12 cellular contexts compared by ENCODE assay signal in genomic region chr7:130970696-130971095, GRCh38.
DNase-seq lines count a peak whose midpoint lies in the region; ATAC-seq and TF ChIP-seq lines count a peak whose summit lies in the region.
"Had no signal": no experiment of that assay in that cellular context is flagged by ENCODE, and none has a peak within 500 bp of the region (broad histone marks: within the 10 kb centered on the region; RNA-seq: fewer than 3 reads in every experiment).

No MANE protein-coding gene starts in this region.

- intact Hi-C loops in CD4-positive, alpha-beta memory T cell (cut with micrococcal nuclease): loop anchor here (1.0 kb wide), 1 partner anchor 9 kb away; no protein-coding TSS in a partner anchor
- intact Hi-C loops in HCT116 (cut with micrococcal nuclease): no loop called here
- intact Hi-C loops in naive thymus-derived CD4-positive, alpha-beta T cell (cut with micrococcal nuclease): loop anchor here (1.0 kb wide), 1 partner anchor 9 kb away; no protein-coding TSS in a partner anchor

- H3K4me1 Mint-ChIP-seq in CD4-positive, alpha-beta memory T cell: peaks cover 53 to 81% (median 72%) of the 10 kb centered on the region in 4 donors
- peaks cover 48 to 80% (median 69%) of the 10 kb centered on the region in 7 donors for H3K4me1 Mint-ChIP-seq in naive thymus-derived CD4-positive, alpha-beta T cell

- H3K36me3 Mint-ChIP-seq in CD4-positive, alpha-beta memory T cell: peaks cover 40 to 58% of the 10 kb centered on the region in 2 donors
- H3K36me3 Mint-ChIP-seq in activated naive CD4-positive, alpha-beta T cell treated with anti-CD3 and anti-CD28 coated beads, Interleukin-2, amount 50 U/mL, for 72 hours: peaks cover 24 to 41% of the 10 kb centered on the region in 2 donors
- peaks cover 11 to 47% (median 30%) of the 10 kb centered on the region in 5 donors for H3K36me3 Mint-ChIP-seq in naive thymus-derived CD4-positive, alpha-beta T cell

- BruUV-seq in HCT116 (replicated peaks; lab: Mats Ljungman, UMichigan): no TSS peak

- RAD21 ChIA-PET in HCT116 (lab: Charles Lee; ENCODE audit: low non-redundant PET in 1 of 2, low total read pairs in 2 of 2, uncharacterized antibody in 2 of 2, unreplicated experiment in 2 of 2): no interaction called here

- TF ChIP-seq EP300 in suprapubic skin (IDR thresholded peaks at IDR 0.05): no peak

- H3K36me3 ChIP-seq in CD4-positive, alpha-beta memory T cell (ENCODE audit: insufficient read depth, low read length): peaks cover 8% of the 10 kb centered on the region
- H3K36me3 ChIP-seq in HCT116 (ENCODE audit: control insufficient read depth in 1 of 2, insufficient read depth in 2 of 2, low read length in 2 of 2): peaks cover 0 to 21% of the 10 kb centered on the region in 2 experiments; a peak in 1 of 4 replicates
- peaks cover 0 to 12% (median 5%) of the 10 kb centered on the region in 3 experiments for H3K36me3 ChIP-seq in naive thymus-derived CD4-positive, alpha-beta T cell (ENCODE audit: control insufficient read depth in 2 of 3, insufficient read depth in 3 of 3, low read length in 3 of 3)
- peaks cover 10% of the 10 kb centered on the region for H3K36me3 ChIP-seq in suprapubic skin
- H3K36me3 ChIP-seq: colonic mucosa had no signal

- TF ChIP-seq CTCF in HCT116 (IDR thresholded peaks at IDR 0.05 in 2 of 3, conservative IDR thresholded peaks at IDR 0.05 in 1 of 3; ENCODE audit: borderline replicate concordance in 1 of 3, insufficient read depth in 1 of 3, low read depth in 2 of 3, low read length in 2 of 3) (no peak), suprapubic skin (IDR thresholded peaks at IDR 0.05) (no peak)

- peak overlapping the region in 6 of 7 donors; percentile 13 to 86 (median 78) for H3K27ac Mint-ChIP-seq in CD4-positive, alpha-beta memory T cell
- H3K27ac Mint-ChIP-seq in activated naive CD4-positive, alpha-beta T cell treated with anti-CD3 and anti-CD28 coated beads, Interleukin-2, amount 50 U/mL, for 72 hours: peak overlapping the region; percentile 98
- peak overlapping the region in 8 of 9 donors; percentile 40 to 84 (median 68) for H3K27ac Mint-ChIP-seq in naive thymus-derived CD4-positive, alpha-beta T cell

- H3K9me3 Mint-ChIP-seq in CD4-positive, alpha-beta memory T cell: peaks cover 0 to 7% (median 0%) of the 10 kb centered on the region in 8 donors
- H3K9me3 Mint-ChIP-seq in activated naive CD4-positive, alpha-beta T cell treated with anti-CD3 and anti-CD28 coated beads, Interleukin-2, amount 50 U/mL, for 72 hours: peaks cover 11 to 13% of the 10 kb centered on the region in 2 donors
- H3K9me3 Mint-ChIP-seq in naive thymus-derived CD4-positive, alpha-beta T cell: peaks cover 0 to 21% (median 0%) of the 10 kb centered on the region in 11 donors

- no peak for TF ChIP-seq RAD21 in HCT116 (IDR thresholded peaks at IDR 0.05; ENCODE audit: low read depth)

- H3K4me2 ChIP-seq in HCT116 (ENCODE audit: low read length): peak overlapping the region; percentile 34

- H3K9me2 ChIP-seq in HCT116 (ENCODE audit: insufficient read depth): no peaks in the 10 kb centered on the region

- no peak overlapping the region for H3K27ac ChIP-seq in CD4-positive, alpha-beta memory T cell (ENCODE audit: low read depth, low read length)
- peak overlapping the region; percentile 44; the same call in 1 of the 2 replicates for H3K27ac ChIP-seq in HCT116 (ENCODE audit: low read depth, low read length)
- H3K27ac ChIP-seq in naive thymus-derived CD4-positive, alpha-beta T cell (ENCODE audit: low read depth, low read length): no peak overlapping the region
- no peak overlapping the region for H3K27ac ChIP-seq in suprapubic skin
- H3K27ac ChIP-seq: colonic mucosa, foreskin keratinocyte had no signal

- TF ChIP-seq POLR2A in HCT116 (IDR thresholded peaks at IDR 0.05; ENCODE audit: borderline replicate concordance, extremely low read depth, insufficient read depth, insufficient read length) (no peak), suprapubic skin (IDR thresholded peaks at IDR 0.05) (no peak)

- H3K27me3 ChIP-seq in CD4-positive, alpha-beta memory T cell (ENCODE audit: insufficient read depth, low read length): no peaks in the 10 kb centered on the region
- H3K27me3 ChIP-seq in HCT116 (ENCODE audit: insufficient read depth, low read length) (no peaks in the 10 kb centered on the region), suprapubic skin (no peaks in the 10 kb centered on the region)
- no peaks in the 10 kb centered on the region for H3K27me3 ChIP-seq in naive thymus-derived CD4-positive, alpha-beta T cell (ENCODE audit: control insufficient read depth in 2 of 2, insufficient read depth in 2 of 2, low read length in 2 of 2)
- H3K27me3 ChIP-seq: colonic mucosa, foreskin keratinocyte had no signal

- WGBS in suprapubic skin: 40% methylated on average over 1 of the region's 1 CpG

- H3K9me3 ChIP-seq in CD4-positive, alpha-beta memory T cell (ENCODE audit: control insufficient read depth in 1 of 2, low read length in 2 of 2): no peaks in the 10 kb centered on the region
- peaks cover 0 to 8% of the 10 kb centered on the region in 2 experiments; a peak in 1 of 4 replicates for H3K9me3 ChIP-seq in HCT116 (ENCODE audit: control insufficient read depth in 1 of 2, insufficient read depth in 1 of 2, low read depth in 1 of 2, low read length in 2 of 2)
- no peaks in the 10 kb centered on the region for H3K9me3 ChIP-seq in naive thymus-derived CD4-positive, alpha-beta T cell (ENCODE audit: control insufficient read depth in 2 of 3, low read length in 3 of 3)
- H3K9me3 ChIP-seq in suprapubic skin: no peaks in the 10 kb centered on the region
- H3K9me3 ChIP-seq: colonic mucosa had no signal

- POLR2A ChIA-PET in CD4-positive, alpha-beta memory T cell (lab: Charles Lee; ENCODE audit: partially characterized antibody): interaction anchor here (0.7 to 2.8 kb wide), 5 partner anchors 8 to 74 kb away, joined by 3 to 15 read pairs (median 7); no protein-coding TSS in a partner anchor
- POLR2A ChIA-PET in HCT116 (lab: Charles Lee): interaction anchor here (0.7 to 2.9 kb wide), 3 partner anchors 10 to 58 kb away, joined by 3 to 24 read pairs (median 3); no protein-coding TSS in a partner anchor
- POLR2A ChIA-PET in naive thymus-derived CD4-positive, alpha-beta T cell (lab: Charles Lee): interaction anchor here (0.6 to 1.6 kb wide), 3 partner anchors 9 to 12 kb away, joined by 3 to 4 read pairs (median 3); no protein-coding TSS in a partner anchor

- peak in 1 of 5 donors; percentile 53 for DNase-seq in CD4-positive, alpha-beta memory T cell
- DNase-seq in HCT116 (ENCODE audit: low read depth, low spot score) (no peak), suprapubic skin (ENCODE audit: low spot score in 2 of 2) (no peak)
- DNase-seq in activated naive CD4-positive, alpha-beta T cell treated with anti-CD3 and anti-CD28 coated beads, Interleukin-2, amount 50 U/mL, for 72 hours (ENCODE audit: low spot score in 2 of 2): no peak
- DNase-seq in naive thymus-derived CD4-positive, alpha-beta T cell: no peak
- DNase-seq: Caco-2, colonic mucosa, foreskin keratinocyte, NCI-H526 had no signal

- H3K79me2 ChIP-seq in HCT116 (ENCODE audit: insufficient read depth, low read length): peaks cover 10% of the 10 kb centered on the region; the same call in 1 of the 2 replicates

- H3K9ac ChIP-seq in HCT116 (ENCODE audit: low read length): peak overlapping the region; percentile 10

- no peak overlapping the region for H3K4me3 ChIP-seq in CD4-positive, alpha-beta memory T cell (ENCODE audit: low read length in 2 of 2)
- no peak overlapping the region for H3K4me3 ChIP-seq in HCT116 (replicated peaks in 1 of 2; ENCODE audit: low read depth in 1 of 2, low read length in 2 of 2)
- H3K4me3 ChIP-seq in naive thymus-derived CD4-positive, alpha-beta T cell (ENCODE audit: low read length): no peak overlapping the region
- no peak overlapping the region for H3K4me3 ChIP-seq in suprapubic skin
- H3K4me3 ChIP-seq: colonic mucosa, lung had no signal

- H3K27me3 Mint-ChIP-seq in CD4-positive, alpha-beta memory T cell: no peaks in the 10 kb centered on the region
- no peaks in the 10 kb centered on the region for H3K27me3 Mint-ChIP-seq in naive thymus-derived CD4-positive, alpha-beta T cell

- H3K4me3 Mint-ChIP-seq in CD4-positive, alpha-beta memory T cell: peak overlapping the region in 6 of 8 donors; percentile 12 to 78 (median 40)
- H3K4me3 Mint-ChIP-seq in naive thymus-derived CD4-positive, alpha-beta T cell: peak overlapping the region in 5 of 10 donors; percentile 10 to 52 (median 38)

- H4K20me1 ChIP-seq in HCT116 (ENCODE audit: insufficient read depth): no peaks in the 10 kb centered on the region

- CTCF ChIA-PET in CD4-positive, alpha-beta memory T cell (lab: Charles Lee; ENCODE audit: partially characterized antibody): interaction anchor here (0.8 to 2.6 kb wide), 7 partner anchors 9 to 74 kb away, joined by 3 to 19 read pairs (median 3); no protein-coding TSS in a partner anchor
- CTCF ChIA-PET in HCT116 (lab: Charles Lee): interaction anchor here (1.6 to 2.6 kb wide), 2 partner anchors 11 kb away, joined by 12 to 14 read pairs; no protein-coding TSS in a partner anchor
- CTCF ChIA-PET in naive thymus-derived CD4-positive, alpha-beta T cell (lab: Charles Lee): interaction anchor here (0.6 to 2.1 kb wide), 3 partner anchors 12 to 139 kb away, joined by 3 to 5 read pairs (median 3); no protein-coding TSS in a partner anchor

- ATAC-seq in HCT116 (no peak), HG03521 (IDR thresholded peaks at IDR 0.05; ENCODE audit: unreplicated experiment) (no peak), GM19395 (IDR thresholded peaks at IDR 0.05; ENCODE audit: unreplicated experiment) (no peak)
- ATAC-seq in activated naive CD4-positive, alpha-beta T cell treated with anti-CD3 and anti-CD28 coated beads, Interleukin-2, amount 50 U/mL, for 72 hours: peak; percentile 47 to 49
- ATAC-seq in naive thymus-derived CD4-positive, alpha-beta T cell: no peak

- H2AFZ ChIP-seq in HCT116 (ENCODE audit: low read depth, low read length, poor library complexity, severe bottlenecking): no peak overlapping the region

- peaks cover 76% of the 10 kb centered on the region for H3K4me1 ChIP-seq in CD4-positive, alpha-beta memory T cell (ENCODE audit: insufficient read depth, low read length)
- H3K4me1 ChIP-seq in HCT116 (ENCODE audit: control insufficient read depth in 1 of 2, insufficient read depth in 2 of 2, low read length in 2 of 2): peaks cover 21 to 50% of the 10 kb centered on the region in 2 experiments
- H3K4me1 ChIP-seq in naive thymus-derived CD4-positive, alpha-beta T cell (ENCODE audit: control insufficient read depth in 2 of 2, insufficient read depth in 2 of 2, low read length in 2 of 2): peaks cover 0 to 20% of the 10 kb centered on the region in 2 donors
- peaks cover 14% of the 10 kb centered on the region for H3K4me1 ChIP-seq in suprapubic skin
- H3K4me1 ChIP-seq: Caco-2, colonic mucosa, foreskin keratinocyte had no signal

TF ChIP-seq in HCT116, 20 proteins besides CTCF, POLR2A, EP300 and RAD21 (continues in another document):
- TF ChIP-seq FOSL1 (IDR thresholded peaks at IDR 0.05; ENCODE audit: low read depth) (peak; percentile 29; the same call in 1 of the 2 replicates), TCF7L2 (IDR thresholded peaks at IDR 0.05; ENCODE audit: borderline replicate concordance, extremely low read depth, insufficient read depth, insufficient read length) (no peak), SRF (IDR thresholded peaks at IDR 0.05; ENCODE audit: low read depth) (no peak), SIN3A (IDR thresholded peaks at IDR 0.05; ENCODE audit: low read depth) (no peak), POLR2AphosphoS5 (IDR thresholded peaks at IDR 0.05; ENCODE audit: low read depth, low read length) (no peak), ZFX (IDR thresholded peaks at IDR 0.05) (no peak)

Comparison
In these comparisons a context has a peak if more than half of its experiments do, and no peak if none do; other contexts are left out.
1. ATAC-seq: peak in activated naive CD4-positive, alpha-beta T cell treated with anti-CD3 and anti-CD28 coated beads, Interleukin-2, amount 50 U/mL, for 72 hours (2 of 2); none in HCT116 (single experiment), naive thymus-derived CD4-positive, alpha-beta T cell (single experiment), HG03521 (single experiment) and GM19395 (single experiment).
2. Peak in every context shown above with its lines, with median percentiles within 50 percentile points of each other: H3K27ac Mint-ChIP-seq.